ENCODE assay signal across 10 cellular contexts in genomic region chr6:75431379-75431778, GRCh38.
A peak's percentile ranks its signal among the peaks of the same experiment; 100 is the strongest.
DNase-seq lines count a peak whose midpoint lies in the region; ATAC-seq, FAIRE-seq and TF ChIP-seq lines count a peak whose summit lies in the region.
"Had no signal": no experiment of that assay in that cellular context is flagged by ENCODE, and none has a peak within 500 bp of the region (broad histone marks: within the 10 kb centered on the region; RNA-seq: fewer than 3 reads in every experiment).

No MANE protein-coding gene starts in this region.

- no peak overlapping the region for H3K9ac ChIP-seq in rectal smooth muscle tissue (ENCODE audit: low read length)

- DNase-seq in RCC 7860 (ENCODE audit: low spot score) (peak; percentile 58), Right ventricle myocardium superior (peak; percentile 47), NAMALWA (ENCODE audit: low spot score) (no peak), omental fat pad (ENCODE audit: low spot score) (no peak), DMS79 treated with DMSO at 0.1 percent for 48 hours (lab: John Stamatoyannopoulos, UW) (no peak)
- DNase-seq: naive B cell, NCI-H1694 had no signal

- peak; percentile 64 for ATAC-seq in GM18907 (IDR thresholded peaks at IDR 0.05; ENCODE audit: unreplicated experiment)
- ATAC-seq in Right ventricle myocardium superior (ENCODE audit: poor library complexity), result peak; percentile 86
- ATAC-seq in omental fat pad (ENCODE audit: low FRiP score), result no peak
- no peak for ATAC-seq in GM21367 (IDR thresholded peaks at IDR 0.05; ENCODE audit: unreplicated experiment)

- H3K4me3 ChIP-seq in rectal smooth muscle tissue (ENCODE audit: low read length), result no peak overlapping the region

- H3K27me3 ChIP-seq in rectal smooth muscle tissue (ENCODE audit: control insufficient read depth, insufficient read depth, low read length), result no peaks in the 10 kb centered on the region

- H3K36me3 ChIP-seq in rectal smooth muscle tissue (ENCODE audit: control insufficient read depth, insufficient read depth, low read length), result no peaks in the 10 kb centered on the region

- H3K27ac ChIP-seq in rectal smooth muscle tissue (ENCODE audit: low read depth, low read length), result peak overlapping the region; percentile 77

- no peak for TF ChIP-seq CTCF in omental fat pad (IDR thresholded peaks at IDR 0.05)

- intact Hi-C loops in Right ventricle myocardium superior (cut with DNase I), result loop anchor here (10.0 kb wide), 1 partner anchor 57 kb away; no protein-coding TSS in a partner anchor

- peak; percentile 4 for FAIRE-seq in RCC 7860 (lab: Jason Lieb, UNC)

- H3K4me1 ChIP-seq in rectal smooth muscle tissue (ENCODE audit: control insufficient read depth, insufficient read depth, low read length), result peaks cover 25% of the 10 kb centered on the region

Comparison
In these comparisons a context has a peak if more than half of its experiments do, and no peak if none do; other contexts are left out.
1. ATAC-seq: peak in GM18907 (single experiment) and Right ventricle myocardium superior (single experiment); none in omental fat pad (single experiment) and GM21367 (single experiment).
2. DNase-seq: peak in RCC 7860 (single experiment) and Right ventricle myocardium superior (single experiment); none in NAMALWA (single experiment), omental fat pad (single experiment) and DMS79 treated with DMSO at 0.1 percent for 48 hours (single experiment).